In the genomic region with DNA sequence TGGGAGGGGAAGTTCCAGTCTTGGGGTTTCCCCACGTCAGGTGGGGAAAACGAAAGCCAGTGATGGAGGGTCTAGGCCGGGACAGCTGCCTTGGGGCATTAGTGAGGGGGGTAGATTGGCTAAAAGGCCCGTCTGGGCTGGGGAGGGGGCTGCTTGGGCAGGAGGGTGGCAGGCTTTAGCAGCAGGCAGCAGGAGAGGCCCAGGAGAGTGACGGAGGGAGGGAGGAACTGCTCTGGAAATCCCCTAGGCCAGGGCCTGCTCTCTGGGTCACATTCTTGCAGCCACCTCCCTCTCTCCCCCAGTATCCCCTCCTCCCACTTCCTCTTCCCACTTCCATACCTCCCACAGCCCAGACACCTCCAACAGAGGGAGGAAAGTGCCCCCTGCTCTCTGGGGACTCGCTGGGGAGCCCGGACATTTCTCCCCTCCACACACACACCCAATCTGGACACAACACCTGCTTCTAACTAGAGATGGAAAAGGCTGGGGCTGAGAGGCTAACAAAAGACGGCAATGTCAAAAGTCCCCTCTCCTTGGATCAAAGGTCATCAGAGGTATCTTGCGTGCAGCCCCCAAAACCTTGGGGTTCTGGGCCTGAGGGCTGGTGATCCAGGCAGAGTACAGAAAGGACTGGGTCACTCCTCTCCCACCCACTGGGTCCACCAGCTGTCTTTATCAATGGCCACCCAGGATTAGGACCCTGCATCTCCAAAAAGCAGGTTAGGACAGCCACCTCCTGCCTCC, we compare ENCODE assay signal across 9 cellular contexts. TPM values are rescaled to one million over a fixed set of nuclear protein-coding genes. Genes with fewer than 3 reads are reported as not detected.
DNase-seq lines count a peak whose midpoint lies in the region; ATAC-seq, FAIRE-seq and TF ChIP-seq lines count a peak whose summit lies in the region.
"Had no signal": no experiment of that assay in that cellular context is flagged by ENCODE, and none has a peak within 500 bp of the region (broad histone marks: within the 10 kb centered on the region; RNA-seq: fewer than 3 reads in every experiment).

No MANE protein-coding gene starts in this region.

- no peak; a peak in 1 of 4 replicates for TF ChIP-seq POLR2A in HepG2 (IDR thresholded peaks at IDR 0.05; ENCODE audit: insufficient read depth in 1 of 2, low read depth in 2 of 2, low read length in 2 of 2)
- TF ChIP-seq POLR2A in tibial nerve (IDR thresholded peaks at IDR 0.05), result no peak

- CTCF ChIA-PET in HepG2 (lab: Yijun Ruan, JAX; ENCODE audit: low intra/inter-chr PET ratio, low total read pairs), result no interaction called here

- H3K4me3 ChIP-seq in HUES6 (ENCODE audit: low read depth, low read length), result peak overlapping the region; percentile 87
- peak overlapping the region; percentile 69 to 73 for H3K4me3 ChIP-seq in ascending aorta
- peak overlapping the region; percentile 64 to 95 (median 76) for H3K4me3 ChIP-seq in HepG2 (replicated peaks in 1 of 3; ENCODE audit: insufficient read depth in 1 of 3, low read depth in 2 of 3, low read length in 3 of 3)
- H3K4me3 ChIP-seq in tibial nerve, result peak overlapping the region; percentile 60 to 95 (median 85)

- H3K79me2 ChIP-seq in HepG2 (ENCODE audit: insufficient read depth, low read length), result peaks cover 18% of the 10 kb centered on the region

- TF ChIP-seq RAD21 in HepG2 (CRISPR knock-in tag; IDR thresholded peaks at IDR 0.05), result no peak

- peaks cover 32% of the 10 kb centered on the region for H3K4me1 ChIP-seq in HUES6 (ENCODE audit: control insufficient read depth, insufficient read depth, low read length)
- H3K4me1 ChIP-seq in ascending aorta, result peaks cover 15 to 29% of the 10 kb centered on the region in 2 donors
- H3K4me1 ChIP-seq in HepG2 (ENCODE audit: insufficient read depth, low read length), result peaks cover 32% of the 10 kb centered on the region
- H3K4me1 ChIP-seq in tibial nerve, result peaks cover 2 to 43% (median 29%) of the 10 kb centered on the region in 4 donors

- no peak overlapping the region for H3K27ac ChIP-seq in HUES6 (ENCODE audit: low read depth, low read length)
- H3K27ac ChIP-seq in ascending aorta, result no peak overlapping the region
- H3K27ac ChIP-seq in HepG2 (ENCODE audit: extremely low read length, insufficient read depth, low read length), result peak overlapping the region; percentile 1
- H3K27ac ChIP-seq in tibial nerve, result peak overlapping the region in 3 of 4 donors; percentile 84 to 92 (median 89)
- H3K27ac ChIP-seq: SK-N-MC had no signal

- H3K36me3 ChIP-seq in HUES6 (ENCODE audit: control insufficient read depth, insufficient read depth, low read length) (peaks cover 18% of the 10 kb centered on the region), ascending aorta (peaks cover 0 to 3% of the 10 kb centered on the region in 2 donors), HepG2 (replicated peaks in 1 of 2; ENCODE audit: control insufficient read depth in 1 of 2, insufficient read depth in 2 of 2, low read length in 2 of 2) (peaks cover 2 to 28% of the 10 kb centered on the region in 2 experiments), tibial nerve (peaks cover 0 to 19% (median 0%) of the 10 kb centered on the region in 3 donors)

- WGBS in HepG2 (ENCODE audit: low lambda C conversion rate), result 35% methylated on average over 9 of the region's 9 CpGs
- 27 to 32% methylated on average over 9 of the region's 9 CpGs for WGBS in tibial nerve, 2 donors

- H3K9ac ChIP-seq in HUES6 (ENCODE audit: low read length) (no peak overlapping the region), HepG2 (ENCODE audit: insufficient read depth, low read depth, low read length) (peak overlapping the region; percentile 84)

- no peak for TF ChIP-seq CTCF in ascending aorta (IDR thresholded peaks at IDR 0.05)
- no peak for TF ChIP-seq CTCF in HepG2 (CRISPR knock-in tag; IDR thresholded peaks at IDR 0.05)
- TF ChIP-seq CTCF in tibial nerve (IDR thresholded peaks at IDR 0.05), result no peak

- DNase-seq in Caki2 (ENCODE audit: low read depth), result peak; percentile 60
- DNase-seq in ascending aorta (ENCODE audit: low spot score in 2 of 2), result no peak
- no peak for DNase-seq in HepG2 (ENCODE audit: low spot score)
- no peak for DNase-seq in tibial nerve (ENCODE audit: low spot score in 2 of 2)
- DNase-seq in H4 (ENCODE audit: low spot score), result no peak

- no peaks in the 10 kb centered on the region for H4K20me1 ChIP-seq in HepG2 (ENCODE audit: insufficient read depth, low read length)

- H3K9me3 ChIP-seq in HUES6 (ENCODE audit: control insufficient read depth, insufficient read depth, low read depth, low read length) (no peaks in the 10 kb centered on the region), ascending aorta (no peaks in the 10 kb centered on the region), HepG2 (ENCODE audit: low read length) (no peaks in the 10 kb centered on the region), tibial nerve (no peaks in the 10 kb centered on the region)

- TSS peak; percentile 67 for BruUV-seq in HepG2 (replicated peaks; lab: Mats Ljungman, UMichigan)

- intact Hi-C loops in ascending aorta (cut with DNase I), result no loop called here
- intact Hi-C loops in HepG2 (cut with micrococcal nuclease; ENCODE audit: unreplicated experiment), result no loop called here

- POLR2A ChIA-PET in HepG2 (lab: Yijun Ruan, JAX), result interaction anchor here (1.1 to 2.2 kb wide), 3 partner anchors 8 to 21 kb away, joined by 3 to 8 read pairs (median 5); a partner anchor contains a TSS

- in situ Hi-C loops in Caki2 (cut with HindIII; ENCODE audit: low pct_unique_long_range_greater_than_20kb, low sequenced_read_pairs), result no loop called here
- in situ Hi-C loops in HepG2 (cut with HindIII; ENCODE audit: extremely low pct_ligation_motif_present, low pct_unique_long_range_greater_than_20kb), result no loop called here

- peak; percentile 37 for ATAC-seq in HepG2
- ATAC-seq in HG03097 (IDR thresholded peaks at IDR 0.05; ENCODE audit: low FRiP score, unreplicated experiment), result no peak
- ATAC-seq in GM21360 (IDR thresholded peaks at IDR 0.05; ENCODE audit: unreplicated experiment), result no peak

- H2AFZ ChIP-seq in HepG2 (ENCODE audit: low read length), result no peak overlapping the region

- H3K27me3 ChIP-seq in HUES6 (ENCODE audit: control insufficient read depth, insufficient read depth, low read length), result peaks cover 4% of the 10 kb centered on the region; the same call in 1 of the 2 replicates
- no peaks in the 10 kb centered on the region for H3K27me3 ChIP-seq in ascending aorta
- H3K27me3 ChIP-seq in HepG2 (ENCODE audit: control insufficient read depth in 1 of 2, insufficient read depth in 2 of 2, low read length in 2 of 2), result peaks cover 0 to 4% of the 10 kb centered on the region in 2 experiments; a peak in 2 of 5 replicates
- peaks cover 0 to 7% of the 10 kb centered on the region in 2 donors for H3K27me3 ChIP-seq in tibial nerve

- peak; percentile 30 for FAIRE-seq in HepG2 (lab: Jason Lieb, UNC)

- peak overlapping the region; percentile 92 for H3K4me2 ChIP-seq in HepG2 (ENCODE audit: low read depth, low read length)

- TF ChIP-seq EP300 in HepG2 (IDR thresholded peaks at IDR 0.05; ENCODE audit: low read depth in 2 of 2, low read length in 2 of 2) (no peak), HepG2 (CRISPR knock-in tag; IDR thresholded peaks at IDR 0.05; ENCODE audit: borderline replicate concordance) (0 out of 2 replicates have a peak, but pooled peaks have one; percentile 29), tibial nerve (IDR thresholded peaks at IDR 0.05) (no peak)

RNA-seq across cellular contexts. Expression of a gene that starts 1.8 kb away (rescaled TPM):
- 24.7 and 33.4 TPM in 2 replicates for total RNA-seq in Caki2 (2014; rRNA removed; shearing (Covaris generic); ENCODE audit: low replicate concordance)
- total RNA-seq in ascending aorta, result 1.9 TPM
- total RNA-seq in HepG2 (2016; rRNA removed; fragmentation: Illumina TruSeq; extraction: Trizol), result 14.5 and 15.0 TPM in 2 replicates
- 5.3 and 5.4 TPM in 2 replicates for total RNA-seq in HepG2 (2016; cell fraction: cytosol; rRNA removed; fragmentation: Illumina TruSeq; extraction: Trizol; ENCODE audit: low read depth)
- 15.7 and 16.3 TPM in 2 replicates for total RNA-seq in HepG2 (2016; cell fraction: insoluble cytoplasmic fraction; rRNA removed; fragmentation: Illumina TruSeq; extraction: Trizol)
- total RNA-seq in HepG2 (2016; cell fraction: membrane; rRNA removed; fragmentation: Illumina TruSeq; extraction: Trizol), result 10.7 and 10.8 TPM in 2 replicates
- 8.5 and 11.8 TPM in 2 replicates for total RNA-seq in HepG2 (2016; cell fraction: nucleus; rRNA removed; fragmentation: Illumina TruSeq; extraction: Trizol)
- polyA plus RNA-seq in HepG2 (2011; rRNA removed), result 6.7 and 8.5 TPM in 2 replicates
- 7.7 and 9.3 TPM in 2 replicates for polyA plus RNA-seq in HepG2 (2011; cell fraction: cytosol; rRNA removed)
- 11.7 and 15.6 TPM in 2 replicates for polyA plus RNA-seq in HepG2 (2011; cell fraction: nucleus; rRNA removed)
- polyA plus RNA-seq in HepG2 (2012), result 7.1 TPM in 2 replicates
- 3.3 and 4.0 TPM in 2 replicates for polyA plus RNA-seq in HepG2 (2016; cell fraction: cytosol; fragmentation: Illumina TruSeq; extraction: Trizol; ENCODE audit: low read depth)
- polyA plus RNA-seq in HepG2 (2016; cell fraction: insoluble cytoplasmic fraction; fragmentation: Illumina TruSeq; extraction: Trizol; ENCODE audit: low read depth), result 14.6 and 14.8 TPM in 2 replicates
- 5.7 and 7.3 TPM in 2 replicates for polyA plus RNA-seq in HepG2 (2016; cell fraction: membrane; fragmentation: Illumina TruSeq; extraction: Trizol; ENCODE audit: low read depth)
- polyA plus RNA-seq in HepG2 (2016; cell fraction: nucleus; fragmentation: Illumina TruSeq; extraction: Trizol; ENCODE audit: insufficient read depth, low read depth), result 14.2 and 16.3 TPM in 2 replicates
- polyA minus RNA-seq in HepG2 (2011; rRNA and poly(A)+ RNA removed; ENCODE audit: low replicate concordance), result 3.3 and 10.9 TPM in 2 replicates
- 4.6 and 6.2 TPM in 2 replicates for polyA minus RNA-seq in HepG2 (2011; cell fraction: cytosol; rRNA and poly(A)+ RNA removed)
- polyA minus RNA-seq in HepG2 (2011; cell fraction: nucleus; rRNA and poly(A)+ RNA removed), result 4.5 and 8.3 TPM in 2 replicates
- total RNA-seq in tibial nerve, result 10 to 100 TPM; 12.7 to 20.7 (median 16.0) TPM
- 11.2 and 12.4 TPM in 2 replicates for total RNA-seq in H4 (2014; rRNA removed; shearing (Covaris generic))

RNA-seq across cellular contexts. Expression of a gene that starts 6.2 kb away (rescaled TPM):
- 203 and 221 TPM in 2 replicates for total RNA-seq in Caki2 (2014; rRNA removed; shearing (Covaris generic); ENCODE audit: low replicate concordance)
- total RNA-seq in ascending aorta (9.9 TPM), HepG2 (2016; rRNA removed; fragmentation: Illumina TruSeq; extraction: Trizol) (34.9 and 61.1 TPM in 2 replicates), tibial nerve (10 to 100 TPM; 28.0 to 34.1 (median 33.1) TPM)
- 21.2 and 24.1 TPM in 2 replicates for total RNA-seq in HepG2 (2016; cell fraction: cytosol; rRNA removed; fragmentation: Illumina TruSeq; extraction: Trizol; ENCODE audit: low read depth)
- total RNA-seq in HepG2 (2016; cell fraction: insoluble cytoplasmic fraction; rRNA removed; fragmentation: Illumina TruSeq; extraction: Trizol), result 35.1 and 62.8 TPM in 2 replicates
- 44.9 and 53.8 TPM in 2 replicates for total RNA-seq in HepG2 (2016; cell fraction: membrane; rRNA removed; fragmentation: Illumina TruSeq; extraction: Trizol)
- total RNA-seq in HepG2 (2016; cell fraction: nucleus; rRNA removed; fragmentation: Illumina TruSeq; extraction: Trizol), result 56.1 and 63.9 TPM in 2 replicates
- polyA plus RNA-seq in HepG2 (2011; rRNA removed), result 148 and 168 TPM in 2 replicates
- polyA plus RNA-seq in HepG2 (2011; cell fraction: cytosol; rRNA removed), result 139 and 176 TPM in 2 replicates
- polyA plus RNA-seq in HepG2 (2011; cell fraction: nucleus; rRNA removed), result 99.4 and 112 TPM in 2 replicates
- polyA plus RNA-seq in HepG2 (2012), result 54.8 and 61.1 TPM in 2 replicates
- polyA plus RNA-seq in HepG2 (2016; cell fraction: cytosol; fragmentation: Illumina TruSeq; extraction: Trizol; ENCODE audit: low read depth), result 26.8 and 34.1 TPM in 2 replicates
- 41.4 and 43.9 TPM in 2 replicates for polyA plus RNA-seq in HepG2 (2016; cell fraction: insoluble cytoplasmic fraction; fragmentation: Illumina TruSeq; extraction: Trizol; ENCODE audit: low read depth)
- polyA plus RNA-seq in HepG2 (2016; cell fraction: membrane; fragmentation: Illumina TruSeq; extraction: Trizol; ENCODE audit: low read depth), result 45.2 and 53.5 TPM in 2 replicates
- 95.9 and 97.5 TPM in 2 replicates for polyA plus RNA-seq in HepG2 (2016; cell fraction: nucleus; fragmentation: Illumina TruSeq; extraction: Trizol; ENCODE audit: insufficient read depth, low read depth)
- polyA minus RNA-seq in HepG2 (2011; rRNA and poly(A)+ RNA removed; ENCODE audit: low replicate concordance), result 148 and 221 TPM in 2 replicates
- polyA minus RNA-seq in HepG2 (2011; cell fraction: cytosol; rRNA and poly(A)+ RNA removed), result 47.0 and 47.4 TPM in 2 replicates
- 26.1 and 26.9 TPM in 2 replicates for polyA minus RNA-seq in HepG2 (2011; cell fraction: nucleus; rRNA and poly(A)+ RNA removed)
- total RNA-seq in H4 (2014; rRNA removed; shearing (Covaris generic)), result 177 and 195 TPM in 2 replicates

RNA-seq across cellular contexts. Expression of a gene that starts 6.7 kb away (rescaled TPM):
- total RNA-seq in Caki2 (2014; rRNA removed; shearing (Covaris generic); ENCODE audit: low replicate concordance), result not detected in 2 replicates
- not detected for total RNA-seq in ascending aorta
- total RNA-seq in HepG2 (2016; rRNA removed; fragmentation: Illumina TruSeq; extraction: Trizol), result not detected in 2 replicates
- total RNA-seq in HepG2 (2016; cell fraction: cytosol; rRNA removed; fragmentation: Illumina TruSeq; extraction: Trizol; ENCODE audit: low read depth), result not detected in 2 replicates
- 0.06 TPM in 1 of 2 replicates, not detected in the other for total RNA-seq in HepG2 (2016; cell fraction: insoluble cytoplasmic fraction; rRNA removed; fragmentation: Illumina TruSeq; extraction: Trizol)
- not detected in 2 replicates for total RNA-seq in HepG2 (2016; cell fraction: membrane; rRNA removed; fragmentation: Illumina TruSeq; extraction: Trizol)
- total RNA-seq in HepG2 (2016; cell fraction: nucleus; rRNA removed; fragmentation: Illumina TruSeq; extraction: Trizol), result not detected in 2 replicates
- polyA plus RNA-seq in HepG2 (2011; rRNA removed), result 0.01 TPM in 1 of 2 replicates, not detected in the other
- polyA plus RNA-seq in HepG2 (2011; cell fraction: cytosol; rRNA removed), result 0.01 TPM in 1 of 2 replicates, not detected in the other
- 0.02 TPM in 1 of 2 replicates, not detected in the other for polyA plus RNA-seq in HepG2 (2011; cell fraction: nucleus; rRNA removed)
- 0.19 TPM in 2 replicates for polyA plus RNA-seq in HepG2 (2012)
- polyA plus RNA-seq in HepG2 (2016; cell fraction: cytosol; fragmentation: Illumina TruSeq; extraction: Trizol; ENCODE audit: low read depth), result not detected in 2 replicates
- not detected in 2 replicates for polyA plus RNA-seq in HepG2 (2016; cell fraction: insoluble cytoplasmic fraction; fragmentation: Illumina TruSeq; extraction: Trizol; ENCODE audit: low read depth)
- polyA plus RNA-seq in HepG2 (2016; cell fraction: membrane; fragmentation: Illumina TruSeq; extraction: Trizol; ENCODE audit: low read depth), result not detected in 2 replicates
- not detected in 2 replicates for polyA plus RNA-seq in HepG2 (2016; cell fraction: nucleus; fragmentation: Illumina TruSeq; extraction: Trizol; ENCODE audit: insufficient read depth, low read depth)
- polyA minus RNA-seq in HepG2 (2011; rRNA and poly(A)+ RNA removed; ENCODE audit: low replicate concordance), result not detected in 2 replicates
- polyA minus RNA-seq in HepG2 (2011; cell fraction: cytosol; rRNA and poly(A)+ RNA removed), result not detected in 2 replicates
- not detected in 2 replicates for polyA minus RNA-seq in HepG2 (2011; cell fraction: nucleus; rRNA and poly(A)+ RNA removed)
- total RNA-seq in tibial nerve, result under 1 TPM in 1 of 4 donors, not detected in 3; 0.42 TPM
- total RNA-seq in H4 (2014; rRNA removed; shearing (Covaris generic)), result 0.37 TPM in 1 of 2 replicates, not detected in the other

RNA-seq across cellular contexts. Expression of a gene that starts 16.6 kb away (rescaled TPM):
- total RNA-seq in Caki2 (2014; rRNA removed; shearing (Covaris generic); ENCODE audit: low replicate concordance), result 807 and 852 TPM in 2 replicates
- total RNA-seq in ascending aorta, result 354 TPM
- total RNA-seq in HepG2 (2016; rRNA removed; fragmentation: Illumina TruSeq; extraction: Trizol), result 1,472 and 2,212 TPM in 2 replicates
- 123 and 155 TPM in 2 replicates for total RNA-seq in HepG2 (2016; cell fraction: cytosol; rRNA removed; fragmentation: Illumina TruSeq; extraction: Trizol; ENCODE audit: low read depth)
- total RNA-seq in HepG2 (2016; cell fraction: insoluble cytoplasmic fraction; rRNA removed; fragmentation: Illumina TruSeq; extraction: Trizol), result 1,508 and 1,964 TPM in 2 replicates
- 383 and 490 TPM in 2 replicates for total RNA-seq in HepG2 (2016; cell fraction: membrane; rRNA removed; fragmentation: Illumina TruSeq; extraction: Trizol)
- 1,014 and 1,081 TPM in 2 replicates for total RNA-seq in HepG2 (2016; cell fraction: nucleus; rRNA removed; fragmentation: Illumina TruSeq; extraction: Trizol)
- polyA plus RNA-seq in HepG2 (2011; rRNA removed), result 1,076 and 1,325 TPM in 2 replicates
- polyA plus RNA-seq in HepG2 (2011; cell fraction: cytosol; rRNA removed), result 1,072 and 1,224 TPM in 2 replicates
- polyA plus RNA-seq in HepG2 (2011; cell fraction: nucleus; rRNA removed), result 279 and 406 TPM in 2 replicates
- polyA plus RNA-seq in HepG2 (2012), result 1,683 and 1,883 TPM in 2 replicates
- 155 and 188 TPM in 2 replicates for polyA plus RNA-seq in HepG2 (2016; cell fraction: cytosol; fragmentation: Illumina TruSeq; extraction: Trizol; ENCODE audit: low read depth)
- 2,023 and 2,380 TPM in 2 replicates for polyA plus RNA-seq in HepG2 (2016; cell fraction: insoluble cytoplasmic fraction; fragmentation: Illumina TruSeq; extraction: Trizol; ENCODE audit: low read depth)
- 336 and 456 TPM in 2 replicates for polyA plus RNA-seq in HepG2 (2016; cell fraction: membrane; fragmentation: Illumina TruSeq; extraction: Trizol; ENCODE audit: low read depth)
- 1,245 and 1,272 TPM in 2 replicates for polyA plus RNA-seq in HepG2 (2016; cell fraction: nucleus; fragmentation: Illumina TruSeq; extraction: Trizol; ENCODE audit: insufficient read depth, low read depth)
- 1,001 and 1,123 TPM in 2 replicates for polyA minus RNA-seq in HepG2 (2011; rRNA and poly(A)+ RNA removed; ENCODE audit: low replicate concordance)
- polyA minus RNA-seq in HepG2 (2011; cell fraction: cytosol; rRNA and poly(A)+ RNA removed), result 1,091 and 1,101 TPM in 2 replicates
- polyA minus RNA-seq in HepG2 (2011; cell fraction: nucleus; rRNA and poly(A)+ RNA removed), result 271 and 440 TPM in 2 replicates
- 100 to 1,000 TPM; 485 to 580 (median 543) TPM for total RNA-seq in tibial nerve
- total RNA-seq in H4 (2014; rRNA removed; shearing (Covaris generic)), result 2,045 and 2,316 TPM in 2 replicates

RNA-seq across cellular contexts. Expression of a gene that starts 40.1 kb away (rescaled TPM):
- 47.6 and 55.5 TPM in 2 replicates for total RNA-seq in Caki2 (2014; rRNA removed; shearing (Covaris generic); ENCODE audit: low replicate concordance)
- total RNA-seq in ascending aorta (224 TPM), HepG2 (2016; rRNA removed; fragmentation: Illumina TruSeq; extraction: Trizol) (23.1 and 43.2 TPM in 2 replicates), tibial nerve (10 to 100 TPM; 51.4 to 83.1 (median 63.8) TPM)
- total RNA-seq in HepG2 (2016; cell fraction: cytosol; rRNA removed; fragmentation: Illumina TruSeq; extraction: Trizol; ENCODE audit: low read depth), result 19.7 and 24.6 TPM in 2 replicates
- 22.9 and 41.9 TPM in 2 replicates for total RNA-seq in HepG2 (2016; cell fraction: insoluble cytoplasmic fraction; rRNA removed; fragmentation: Illumina TruSeq; extraction: Trizol)
- 37.5 and 40.9 TPM in 2 replicates for total RNA-seq in HepG2 (2016; cell fraction: membrane; rRNA removed; fragmentation: Illumina TruSeq; extraction: Trizol)
- total RNA-seq in HepG2 (2016; cell fraction: nucleus; rRNA removed; fragmentation: Illumina TruSeq; extraction: Trizol), result 42.6 and 53.1 TPM in 2 replicates
- 95.5 and 106 TPM in 2 replicates for polyA plus RNA-seq in HepG2 (2011; rRNA removed)
- 92.8 and 113 TPM in 2 replicates for polyA plus RNA-seq in HepG2 (2011; cell fraction: cytosol; rRNA removed)
- 132 and 138 TPM in 2 replicates for polyA plus RNA-seq in HepG2 (2011; cell fraction: nucleus; rRNA removed)
- 38.8 and 43.9 TPM in 2 replicates for polyA plus RNA-seq in HepG2 (2012)
- 32.1 and 36.6 TPM in 2 replicates for polyA plus RNA-seq in HepG2 (2016; cell fraction: cytosol; fragmentation: Illumina TruSeq; extraction: Trizol; ENCODE audit: low read depth)
- 35.2 and 35.6 TPM in 2 replicates for polyA plus RNA-seq in HepG2 (2016; cell fraction: insoluble cytoplasmic fraction; fragmentation: Illumina TruSeq; extraction: Trizol; ENCODE audit: low read depth)
- 48.6 and 49.6 TPM in 2 replicates for polyA plus RNA-seq in HepG2 (2016; cell fraction: membrane; fragmentation: Illumina TruSeq; extraction: Trizol; ENCODE audit: low read depth)
- polyA plus RNA-seq in HepG2 (2016; cell fraction: nucleus; fragmentation: Illumina TruSeq; extraction: Trizol; ENCODE audit: insufficient read depth, low read depth), result 82.7 and 90.9 TPM in 2 replicates
- 236 and 248 TPM in 2 replicates for polyA minus RNA-seq in HepG2 (2011; rRNA and poly(A)+ RNA removed; ENCODE audit: low replicate concordance)
- polyA minus RNA-seq in HepG2 (2011; cell fraction: cytosol; rRNA and poly(A)+ RNA removed), result 35.4 and 40.0 TPM in 2 replicates
- polyA minus RNA-seq in HepG2 (2011; cell fraction: nucleus; rRNA and poly(A)+ RNA removed), result 37.0 and 39.3 TPM in 2 replicates
- total RNA-seq in H4 (2014; rRNA removed; shearing (Covaris generic)), result 17.3 and 33.8 TPM in 2 replicates

Comparison
In these comparisons a context has a peak if more than half of its experiments do, and no peak if none do; other contexts are left out.
1. H3K27ac ChIP-seq: peak in HepG2 (single experiment) and tibial nerve (3 of 4); none in HUES6 (single experiment) and ascending aorta (0 of 2).
2. Peak in every context shown above with its lines, with median percentiles within 50 percentile points of each other: H3K4me3 ChIP-seq.